9 cellular contexts compared by ENCODE assay signal in the genomic region with DNA sequence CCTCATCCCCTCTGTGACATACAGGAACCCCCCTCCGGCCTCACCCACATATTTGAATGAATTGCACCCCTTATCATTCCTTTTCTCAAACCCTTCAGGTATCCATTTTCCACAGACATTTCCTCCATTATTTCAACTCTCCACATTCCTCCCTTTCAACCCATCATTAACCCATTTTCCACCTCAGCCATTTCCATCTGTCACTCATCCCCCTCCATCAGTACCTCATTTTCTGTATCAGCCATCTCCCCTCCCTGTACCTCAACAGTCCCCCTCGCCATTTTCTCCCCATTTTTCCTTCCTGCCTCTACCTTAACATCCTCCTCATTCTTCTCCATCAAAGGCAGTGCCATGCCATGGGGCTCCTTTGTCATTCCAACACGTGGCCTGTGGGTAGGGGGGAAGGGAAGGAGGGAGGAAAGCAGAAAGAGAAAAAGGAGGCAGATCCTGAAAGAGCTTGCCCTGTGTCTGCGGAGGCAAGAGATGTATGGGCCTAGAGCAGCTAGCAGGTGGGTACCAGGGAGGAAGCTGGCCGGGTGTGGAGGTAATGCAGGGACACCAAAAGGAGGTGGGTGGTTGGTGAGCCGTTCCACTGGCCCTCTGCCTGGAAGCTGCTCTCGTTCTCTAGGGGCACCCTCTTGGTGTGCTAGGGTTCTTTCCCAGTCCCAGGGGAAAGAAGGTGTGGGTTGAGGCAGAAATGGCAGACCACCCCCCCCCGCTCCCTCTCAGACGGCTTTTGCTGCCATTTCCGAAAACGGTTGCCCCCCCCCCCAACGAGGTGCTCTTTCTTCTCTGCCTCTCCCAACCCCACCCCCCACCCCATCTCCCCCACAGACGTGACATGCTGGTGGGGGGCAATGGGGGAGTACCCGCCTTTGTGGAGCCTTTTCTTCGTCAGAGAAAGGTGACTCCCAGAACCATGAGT. TPM values are rescaled to one million over a fixed set of nuclear protein-coding genes. Genes with fewer than 3 reads are reported as not detected.
DNase-seq lines count a peak whose midpoint lies in the region.
"Had no signal": no experiment of that assay in that cellular context is flagged by ENCODE, and none has a peak within 500 bp of the region (broad histone marks: within the 10 kb centered on the region; RNA-seq: fewer than 3 reads in every experiment).

No MANE protein-coding gene starts in this region.

- peaks cover 4% of the 10 kb centered on the region; the same call in 1 of the 2 replicates for H3K36me3 ChIP-seq in SJCRH30

- H3K9me3 Mint-ChIP-seq in activated naive CD8-positive, alpha-beta T cell (ENCODE audit: low read depth): no peaks in the 10 kb centered on the region
- no peaks in the 10 kb centered on the region for H3K9me3 Mint-ChIP-seq in stimulated activated naive CD8-positive, alpha-beta T cell treated with anti-CD3 and anti-CD28 coated beads, Interleukin-15, Interleukin-2, amounts not matched to agents 100 ng/mL and 50 ng/mL, for 24 hours

- no peak overlapping the region for H3K27ac ChIP-seq in SJCRH30

- H3K36me3 Mint-ChIP-seq in activated naive CD8-positive, alpha-beta T cell: no peaks in the 10 kb centered on the region
- peaks cover 9% of the 10 kb centered on the region for H3K36me3 Mint-ChIP-seq in stimulated activated naive CD8-positive, alpha-beta T cell treated with anti-CD3 and anti-CD28 coated beads, Interleukin-15, Interleukin-2, amounts not matched to agents 100 ng/mL and 50 ng/mL, for 24 hours (ENCODE audit: low read depth)

- no peaks in the 10 kb centered on the region for H3K27me3 ChIP-seq in SJCRH30

- H3K9me3 ChIP-seq in iPS-18c (ENCODE audit: control insufficient read depth, insufficient read depth, low read length) (no peaks in the 10 kb centered on the region), SJCRH30 (replicated peaks) (no peaks in the 10 kb centered on the region)

- H3K4me3 Mint-ChIP-seq in activated naive CD8-positive, alpha-beta T cell: peak overlapping the region; percentile 86
- H3K4me3 Mint-ChIP-seq in stimulated activated naive CD8-positive, alpha-beta T cell treated with anti-CD3 and anti-CD28 coated beads, Interleukin-15, Interleukin-2, amounts not matched to agents 100 ng/mL and 50 ng/mL, for 24 hours: peak overlapping the region; percentile 76

- H3K4me1 Mint-ChIP-seq in activated naive CD8-positive, alpha-beta T cell (ENCODE audit: low read depth): peaks cover 56% of the 10 kb centered on the region
- peaks cover 75% of the 10 kb centered on the region for H3K4me1 Mint-ChIP-seq in stimulated activated naive CD8-positive, alpha-beta T cell treated with anti-CD3 and anti-CD28 coated beads, Interleukin-15, Interleukin-2, amounts not matched to agents 100 ng/mL and 50 ng/mL, for 24 hours (ENCODE audit: low read depth)

- peak overlapping the region; percentile 88 for H3K27ac Mint-ChIP-seq in activated naive CD8-positive, alpha-beta T cell
- H3K27ac Mint-ChIP-seq in stimulated activated naive CD8-positive, alpha-beta T cell treated with anti-CD3 and anti-CD28 coated beads, Interleukin-15, Interleukin-2, amounts not matched to agents 100 ng/mL and 50 ng/mL, for 24 hours: peak overlapping the region; percentile 91

- no peaks in the 10 kb centered on the region for H3K27me3 Mint-ChIP-seq in activated naive CD8-positive, alpha-beta T cell
- no peaks in the 10 kb centered on the region for H3K27me3 Mint-ChIP-seq in stimulated activated naive CD8-positive, alpha-beta T cell treated with anti-CD3 and anti-CD28 coated beads, Interleukin-15, Interleukin-2, amounts not matched to agents 100 ng/mL and 50 ng/mL, for 24 hours

- H3K4me3 ChIP-seq in iPS-18c (ENCODE audit: insufficient read depth, low read depth, low read length) (peak overlapping the region; percentile 91), SJCRH30 (no peak overlapping the region)

- peaks cover 34% of the 10 kb centered on the region for H3K4me1 ChIP-seq in SJCRH30

- DNase-seq in DMS53 (lab: John Stamatoyannopoulos, UW) (peak; percentile 5), DMS53 treated with DMSO at 0.1 percent for 48 hours (lab: John Stamatoyannopoulos, UW; ENCODE audit: unreplicated experiment) (no peak), AG08396 (ENCODE audit: low spot score) (no peak), SJCRH30 (no peak), cortex of kidney (lab: John Stamatoyannopoulos, UW) (no peak)

RNA-seq across cellular contexts. Expression of a gene that starts 1.6 kb away (rescaled TPM):
- 18.2 and 18.5 TPM in 2 replicates for total RNA-seq in SJCRH30 (2014; rRNA removed; shearing (Covaris generic))

RNA-seq across cellular contexts. Expression of a gene that starts 33.1 kb away (rescaled TPM):
- not detected in 2 replicates for total RNA-seq in SJCRH30 (2014; rRNA removed; shearing (Covaris generic))
- total RNA-seq: A172 had no signal
